Comparison of ENCODE assay signal across 7 cellular contexts in the genomic region with DNA sequence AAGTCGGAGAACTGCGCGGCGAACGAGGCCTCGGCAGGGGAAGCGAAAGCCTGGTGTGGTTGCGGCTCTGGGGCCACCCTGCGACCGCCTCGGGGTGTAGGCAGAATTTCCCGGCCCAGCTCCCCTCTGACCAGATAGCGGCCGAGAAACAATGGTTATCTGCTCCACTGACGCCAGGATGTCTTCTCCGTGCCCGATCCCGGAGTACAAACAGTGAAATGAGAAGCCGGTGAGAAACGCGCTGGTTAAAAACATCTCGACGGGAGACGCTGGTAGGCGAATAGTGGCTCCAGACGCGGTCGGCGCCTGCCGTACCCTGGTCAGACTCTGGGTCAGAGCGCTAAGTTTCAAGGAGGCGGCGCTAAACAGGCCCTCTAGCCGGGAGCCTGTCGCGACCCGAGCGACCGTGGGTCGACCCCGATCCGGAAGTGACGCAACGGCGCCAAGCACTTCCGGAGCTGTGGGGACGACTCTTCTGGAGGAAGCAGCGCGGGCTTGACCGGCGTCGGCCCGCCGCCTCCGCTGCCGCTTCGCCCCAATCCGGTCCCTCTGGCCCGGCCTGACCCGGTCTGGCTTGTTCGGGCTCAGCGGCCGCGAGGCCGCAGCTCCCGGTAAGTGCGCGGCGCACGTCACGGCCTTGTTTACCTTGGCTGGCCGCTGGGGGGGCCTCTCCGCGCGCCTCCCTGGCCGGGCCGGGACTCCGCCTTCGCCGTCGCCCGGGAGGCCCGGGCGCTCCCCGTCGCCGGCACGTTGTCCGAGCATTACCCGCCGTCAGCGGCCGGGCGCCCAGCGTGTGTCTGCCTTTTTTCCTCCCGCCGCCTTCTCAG. TPM values are rescaled to one million over a fixed set of nuclear protein-coding genes. Genes with fewer than 3 reads are reported as not detected.
DNase-seq lines count a peak whose midpoint lies in the region; ATAC-seq and TF ChIP-seq lines count a peak whose summit lies in the region.

A gene (plus strand): TSS at position 455 of the 827 bp plus-strand sequence. CDS start 8,717 bp downstream, outside the sequence.

- H3K4me3 ChIP-seq in astrocyte of the spinal cord (ENCODE audit: low read depth, low read length) = peak within 1 kb of the TSS; percentile 75

- no peak for TF ChIP-seq CTCF in astrocyte of the spinal cord (IDR thresholded peaks at IDR 0.05; ENCODE audit: low read depth, low read length)

- in situ Hi-C loops in astrocyte of the spinal cord (cut with HindIII; ENCODE audit: low sequenced_read_pairs) = no loop called here

- peak; percentile 36 for ATAC-seq in GM18499 (IDR thresholded peaks at IDR 0.05; ENCODE audit: insufficient read depth, unreplicated experiment)
- ATAC-seq in HG02870 (IDR thresholded peaks at IDR 0.05; ENCODE audit: unreplicated experiment) = peak; percentile 77
- peak; percentile 99 for ATAC-seq in sciatic nerve

- intact Hi-C loops in sciatic nerve (cut with DNase I) = no loop called here

- peak; percentile 84 for DNase-seq in NCI-H2029 (lab: John Stamatoyannopoulos, UW)
- DNase-seq in T1000 (lab: John Stamatoyannopoulos, UW) = peak; percentile 85
- DNase-seq in astrocyte of the spinal cord (ENCODE audit: low read depth, low spot score) = peak; percentile 94
- DNase-seq in hypothalamus (lab: John Stamatoyannopoulos, UW) = peak; percentile 23 to 94 (median 83)
- peak; percentile 93 for DNase-seq in sciatic nerve (ENCODE audit: low spot score)

RNA-seq across cellular contexts. Expression of the gene that starts here (rescaled TPM):
- total RNA-seq in sciatic nerve = 88.9 TPM

Comparison
In these comparisons a context has a peak if more than half of its experiments do, and no peak if none do; other contexts are left out.
1. Peak in every context shown above with its lines: DNase-seq, ATAC-seq and H3K4me3 ChIP-seq.
2. ATAC-seq: peak in every context shown above with its lines; median percentile 99 in sciatic nerve; 77 in HG02870; 36 in GM18499.